ENCODE assay signal across 1 cellular context in genomic region chr13:110306960-110307696, GRCh38.
TF ChIP-seq lines count a peak whose summit lies in the region.

COL4A1 (minus strand) TSS chr13:110307157; CDS start chr13:110307027, 130 bp downstream.
COL4A2 (plus strand) TSS chr13:110307284; CDS start chr13:110307904, 620 bp downstream.

TF ChIP-seq in HEK293, 187 proteins besides CTCF, POLR2A, EP300 and RAD21 (continued from another document):
- TF ChIP-seq, protein P1, sequence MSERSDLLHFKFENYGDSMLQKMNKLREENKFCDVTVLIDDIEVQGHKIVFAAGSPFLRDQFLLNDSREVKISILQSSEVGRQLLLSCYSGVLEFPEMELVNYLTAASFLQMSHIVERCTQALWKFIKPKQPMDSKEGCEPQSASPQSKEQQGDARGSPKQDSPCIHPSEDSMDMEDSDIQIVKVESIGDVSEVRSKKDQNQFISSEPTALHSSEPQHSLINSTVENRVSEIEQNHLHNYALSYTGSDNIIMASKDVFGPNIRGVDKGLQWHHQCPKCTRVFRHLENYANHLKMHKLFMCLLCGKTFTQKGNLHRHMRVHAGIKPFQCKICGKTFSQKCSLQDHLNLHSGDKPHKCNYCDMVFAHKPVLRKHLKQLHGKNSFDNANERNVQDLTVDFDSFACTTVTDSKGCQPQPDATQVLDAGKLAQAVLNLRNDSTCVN (tag by site-specific recombination; optimal IDR thresholded peaks at IDR 0.05), result peak; percentile 85
- TF ChIP-seq RBAK (tag by site-specific recombination; IDR thresholded peaks at IDR 0.05) (no peak), ZNF157 (tag by site-specific recombination; IDR thresholded peaks at IDR 0.05) (no peak), ZBTB17 (tag by site-specific recombination; IDR thresholded peaks at IDR 0.05) (peak; percentile 92), ZNF423 (tag by site-specific recombination; IDR thresholded peaks at IDR 0.05) (no peak), PRDM1 (tag by site-specific recombination; IDR thresholded peaks at IDR 0.05) (no peak), ZNF660 (tag by site-specific recombination; IDR thresholded peaks at IDR 0.05) (peak; percentile 68), BCL11A (tag by site-specific recombination; IDR thresholded peaks at IDR 0.05; ENCODE audit: low read depth) (no peak)
TF ChIP-seq in HEK293: peak in this region for 17.
